Comparison of ENCODE assay signal across 10 cellular contexts in the genomic region with DNA sequence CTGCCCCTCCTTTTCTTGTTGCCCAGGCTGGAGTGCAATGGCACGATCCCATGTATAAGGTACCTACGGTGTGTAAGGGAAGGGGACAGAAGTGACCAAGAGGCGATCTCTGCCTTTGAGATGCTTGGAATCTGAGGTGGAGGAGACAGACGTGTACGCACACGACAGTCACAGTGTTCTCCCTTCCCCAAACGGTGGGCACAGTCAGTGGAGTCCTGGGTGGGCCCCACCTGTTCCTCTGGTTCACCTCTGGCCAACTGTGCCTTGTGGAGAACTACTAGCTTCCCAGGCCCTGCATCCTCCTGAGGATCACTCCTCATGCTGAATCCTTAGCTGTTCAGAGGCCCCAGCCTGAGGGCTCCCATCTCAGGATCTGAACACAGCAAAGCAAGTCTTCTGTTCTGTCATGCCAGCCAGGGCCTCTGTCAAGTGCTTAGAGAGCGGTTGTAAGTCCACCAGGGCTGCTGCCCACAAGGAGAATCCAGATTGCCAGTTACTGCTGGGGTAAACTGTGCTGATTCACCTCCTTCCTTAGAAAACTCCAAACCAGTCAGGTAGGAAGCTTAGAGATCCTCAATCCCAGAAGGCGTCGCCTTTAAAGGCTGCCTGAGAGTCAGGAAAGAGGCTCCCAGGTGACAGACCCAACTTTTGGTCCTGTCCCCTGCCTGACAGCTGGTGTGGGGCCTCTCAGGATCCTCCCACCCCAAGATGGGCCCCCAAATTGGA. TPM values are rescaled to one million over a fixed set of nuclear protein-coding genes. Genes with fewer than 3 reads are reported as not detected.
DNase-seq lines count a peak whose midpoint lies in the region; ATAC-seq and TF ChIP-seq lines count a peak whose summit lies in the region.
"Had no signal": no experiment of that assay in that cellular context is flagged by ENCODE, and none has a peak within 500 bp of the region (broad histone marks: within the 10 kb centered on the region; RNA-seq: fewer than 3 reads in every experiment).

No MANE protein-coding gene starts in this region.

- no peaks in the 10 kb centered on the region for H3K27me3 Mint-ChIP-seq in memory B cell
- H3K27me3 Mint-ChIP-seq in type B pancreatic cell, result no peaks in the 10 kb centered on the region

- H3K4me3 ChIP-seq in heart left ventricle, result peak overlapping the region in 10 of 12 donors; percentile 69 to 97 (median 85)
- H3K4me3 ChIP-seq in astrocyte of the cerebellum (ENCODE audit: low read depth, low read length), result peak overlapping the region; percentile 94

- H3K4me3 Mint-ChIP-seq in memory B cell, result peak overlapping the region; percentile 94
- peak overlapping the region; percentile 95 for H3K4me3 Mint-ChIP-seq in type B pancreatic cell

- WGBS in heart left ventricle, 4 donors, result 86 to 93% (median 90%) methylated on average over 10 of the region's 10 CpGs

- H3K36me3 ChIP-seq in heart left ventricle, result peaks cover 0 to 13% (median 0%) of the 10 kb centered on the region in 9 donors

- H3K27ac ChIP-seq in heart left ventricle, result peak overlapping the region in 7 of 12 donors; percentile 85 to 96 (median 94)

- TF ChIP-seq CTCF in heart left ventricle (IDR thresholded peaks at IDR 0.05), result no peak
- TF ChIP-seq CTCF in astrocyte of the cerebellum (IDR thresholded peaks at IDR 0.05; ENCODE audit: low read depth, low read length, missing control alignments), result no peak
- no peak for TF ChIP-seq CTCF in type B pancreatic cell (conservative IDR thresholded peaks at IDR 0.05)

- in situ Hi-C loops in astrocyte of the cerebellum (cut with HindIII; ENCODE audit: low sequenced_read_pairs), result no loop called here

- peaks cover 9 to 69% (median 42%) of the 10 kb centered on the region in 12 donors for H3K4me1 ChIP-seq in heart left ventricle

- H3K27me3 ChIP-seq in heart left ventricle, result no peaks in the 10 kb centered on the region

- no peaks in the 10 kb centered on the region for H3K9me3 ChIP-seq in heart left ventricle

- H3K4me1 Mint-ChIP-seq in memory B cell (peaks cover 15% of the 10 kb centered on the region), type B pancreatic cell (ENCODE audit: unreplicated experiment) (peaks cover 27% of the 10 kb centered on the region)

- TF ChIP-seq POLR2A in heart left ventricle (IDR thresholded peaks at IDR 0.05), result no peak

- H3K36me3 Mint-ChIP-seq in memory B cell (no peaks in the 10 kb centered on the region), type B pancreatic cell (no peaks in the 10 kb centered on the region)

- no peak for ATAC-seq in heart left ventricle
- no peak for ATAC-seq in memory B cell (ENCODE audit: low read depth)
- no peak for ATAC-seq in GM21723 (IDR thresholded peaks at IDR 0.05; ENCODE audit: unreplicated experiment)
- no peak for ATAC-seq in HG03045 (IDR thresholded peaks at IDR 0.05; ENCODE audit: unreplicated experiment)

- peak overlapping the region; percentile 90 for H3K27ac Mint-ChIP-seq in memory B cell
- H3K27ac Mint-ChIP-seq in type B pancreatic cell, result no peak overlapping the region

- H3K9me3 Mint-ChIP-seq in memory B cell (no peaks in the 10 kb centered on the region), type B pancreatic cell (no peaks in the 10 kb centered on the region)

- intact Hi-C loops in heart left ventricle (cut with DNase I), result no loop called here
- intact Hi-C loops in cardiac septum (cut with DNase I), result no loop called here

- DNase-seq in heart left ventricle (no peak), cardiac septum (ENCODE audit: low spot score) (no peak), astrocyte of the cerebellum (ENCODE audit: low read depth) (no peak), memory B cell (ENCODE audit: low spot score in 2 of 2) (no peak), type B pancreatic cell (ENCODE audit: extremely low spot score, unreplicated experiment) (no peak), COLO668 (lab: John Stamatoyannopoulos, UW; ENCODE audit: unreplicated experiment) (no peak)
- DNase-seq: NCI-H748 treated with DMSO at 0.1 percent for 48 hours, posterior cingulate gyrus had no signal

RNA-seq across cellular contexts. Expression of gene SLC35F6, which starts 1.6 kb away (rescaled TPM):
- total RNA-seq in heart left ventricle, result 10 to 100 TPM; 17.2 to 70.5 (median 27.2) TPM
- 10 to 100 TPM; 14.4 to 28.3 TPM for polyA plus RNA-seq in heart left ventricle
- total RNA-seq in cardiac septum, result 18.6 TPM
- total RNA-seq in type B pancreatic cell (ENCODE audit: low replicate concordance), result 28.5 and 31.6 TPM in 2 replicates

RNA-seq across cellular contexts. Expression of gene CENPA, which starts 20.2 kb away (rescaled TPM):
- total RNA-seq in heart left ventricle, result 10 to 100 TPM in 2 of 9 donors, 1 to 10 TPM in 5, under 1 TPM in 1, not detected in 1; 0.35 to 26.8 (median 4.4) TPM
- polyA plus RNA-seq in heart left ventricle, result 1 to 10 TPM in 1 of 2 donors, under 1 TPM in 1; 0.25 to 2.1 TPM
- total RNA-seq in cardiac septum, result not detected
- 9.0 and 24.7 TPM in 2 replicates for total RNA-seq in type B pancreatic cell (ENCODE audit: low replicate concordance)
